Comparison of ENCODE assay signal across 22 cellular contexts in the genomic region with DNA sequence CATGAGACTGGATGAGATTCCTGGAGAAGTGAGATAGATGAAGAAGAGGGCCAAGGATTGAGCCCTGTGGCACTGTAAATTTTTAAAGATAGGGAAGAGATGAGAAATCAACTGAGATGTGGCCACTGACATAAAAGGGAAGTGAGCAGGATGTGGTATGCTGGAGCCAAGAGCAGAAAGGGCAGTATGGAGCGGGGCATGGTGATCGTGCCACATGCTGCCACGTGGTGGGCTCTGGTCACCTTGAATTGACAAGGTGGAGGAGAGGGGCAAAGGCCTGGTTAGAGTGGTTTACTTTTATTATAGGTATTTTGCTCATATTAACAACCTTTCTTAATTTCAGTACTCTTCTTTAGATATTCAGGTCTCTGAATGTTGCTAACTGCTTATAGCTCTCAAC.
"Had no signal": no experiment of that assay in that cellular context is flagged by ENCODE, and none has a peak within 500 bp of the region (broad histone marks: within the 10 kb centered on the region; RNA-seq: fewer than 3 reads in every experiment).

No MANE protein-coding gene starts in this region.

- H3K9ac ChIP-seq: neural progenitor cell had no signal

- ATAC-seq: foreskin keratinocyte; left cardiac atrium; left ventricle myocardium superior; natural killer cell treated with Interleukin-12 subunit alpha and Interleukin-12 subunit beta and Interleukin-15 and Interleukin-18, amount 100 ng/mL, for 72 hours; right cardiac atrium had no signal

- H3K27ac ChIP-seq: foreskin keratinocyte, neural progenitor cell, ovary, tibial artery, upper lobe of left lung, vagina had no signal

- FAIRE-seq: endothelial cell of umbilical vein, kidney, small intestine had no signal

- H3K9me3 ChIP-seq: ovary, tibial artery, upper lobe of left lung, vagina had no signal

- H3K27me3 ChIP-seq: foreskin keratinocyte, neural progenitor cell, ovary, tibial artery, upper lobe of left lung, vagina had no signal

- H2AFZ ChIP-seq: neural progenitor cell had no signal

- H3K36me3 ChIP-seq: neural progenitor cell, ovary, tibial artery, upper lobe of left lung, vagina had no signal

- H3K4me3 ChIP-seq: lung, neural progenitor cell, ovary, tibial artery, upper lobe of left lung, vagina had no signal

- H3K4me2 ChIP-seq: neural progenitor cell had no signal

- H3K4me1 ChIP-seq: foreskin keratinocyte, tibial artery, upper lobe of left lung, vagina had no signal

- DNase-seq: effector CD4-positive, alpha-beta T cell; endodermal cell; erythroblast; foreskin keratinocyte; immature natural killer cell; kidney; left cardiac atrium; left ventricle myocardium superior; mesenchymal stem cell; midbrain; nucleus accumbens; ovary; right cardiac atrium; small intestine; stimulated activated CD4-positive, alpha-beta T cell treated with anti-CD3 and anti-CD28 coated beads, Interleukin-12 subunit alpha, Interleukin-12 subunit beta, amount 100 ng/mL, for 4 hours; tibial artery; upper lobe of left lung had no signal
